In the genomic region with DNA sequence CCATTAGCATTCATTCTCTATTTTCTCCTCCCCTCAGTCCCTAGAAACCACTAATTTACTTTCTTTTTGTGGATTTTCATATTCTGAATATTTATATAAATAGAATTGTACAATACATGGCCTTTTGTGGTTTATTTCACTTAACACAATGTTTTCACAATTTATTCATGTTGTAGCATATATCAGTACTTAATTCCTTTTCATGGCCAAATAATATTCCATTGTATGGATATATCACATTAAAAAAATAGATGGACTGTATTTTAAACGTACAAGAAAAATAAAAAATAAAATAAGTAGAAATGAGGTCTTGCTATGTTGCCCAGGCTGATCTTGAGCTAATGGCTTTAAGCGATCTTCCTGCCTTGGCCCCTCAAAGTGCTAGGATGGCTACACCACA, we compare ENCODE assay signal across 26 cellular contexts.
"Had no signal": no experiment of that assay in that cellular context is flagged by ENCODE, and none has a peak within 500 bp of the region (broad histone marks: within the 10 kb centered on the region; RNA-seq: fewer than 3 reads in every experiment).

No MANE protein-coding gene starts in this region.

- H3K9me3 ChIP-seq: stomach, suprapubic skin, testis, thoracic aorta, thyroid gland, tibial artery, tibial nerve, transverse colon, upper lobe of left lung, upper lobe of right lung, uterus, vagina had no signal

- H3K36me3 ChIP-seq: thyroid gland, uterus had no signal

- H3K4me3 ChIP-seq: stomach, suprapubic skin, testis, thoracic aorta, thyroid gland, tibial artery, tibial nerve, transverse colon, upper lobe of left lung, upper lobe of right lung, uterus, vagina had no signal

- H3K27ac ChIP-seq: stomach, suprapubic skin, testis, thoracic aorta, thyroid gland, tibial artery, tibial nerve, transverse colon, upper lobe of left lung, upper lobe of right lung, uterus, vagina had no signal

- DNase-seq: stimulated activated CD4-positive, alpha-beta T cell treated with anti-CD3 and anti-CD28 coated beads, Interleukin-2, amount 100 ng/mL, for 48 hours; stimulated activated CD4-positive, alpha-beta T cell treated with anti-CD3 and anti-CD28 coated beads, Interleukin-4, amount 100 ng/mL, for 1 hour; stimulated activated CD4-positive, alpha-beta T cell treated with anti-CD3 and anti-CD28 coated beads, Interleukin-4, amount 100 ng/mL, for 24 hours; stimulated activated CD4-positive, alpha-beta T cell treated with anti-CD3 and anti-CD28 coated beads, Interleukin-4, amount 100 ng/mL, for 4 hours; stimulated activated CD8-positive, alpha-beta memory T cell treated with anti-CD3 and anti-CD28 coated beads, Interleukin-4, amount 100 ng/mL, for 48 hours; stimulated activated naive B cell treated with anti-CD40 and anti-IgM and Interleukin-4, amounts not matched to agents 10 μg/mL and 1 μg/mL and 100 μg/mL, for 72 hours; stimulated activated naive CD4-positive, alpha-beta T cell; stimulated activated naive CD4-positive, alpha-beta T cell treated with Interleukin-2 at 50 U/mL for 16 hours; stimulated activated naive CD8-positive, alpha-beta T cell treated with anti-CD3 and anti-CD28 coated beads, Interleukin-15, amount 100 ng/mL, for 72 hours; stimulated activated naive CD8-positive, alpha-beta T cell treated with anti-CD3 and anti-CD28 coated beads, Interleukin-15, Interleukin-2, amounts not matched to agents 100 U/mL and 50 U/mL, for 24 hours; stomach; substantia nigra; testis; thyroid gland; tibial artery; transverse colon; upper lobe of left lung; upper lobe of right lung; uterus had no signal

- FAIRE-seq: urothelium cell line had no signal

- H3K4me1 ChIP-seq: suprapubic skin, thyroid gland, tibial artery, upper lobe of left lung, upper lobe of right lung, uterus, vagina had no signal

- ATAC-seq: stimulated activated effector memory CD8-positive, alpha-beta T cell treated with anti-CD3 and anti-CD28 coated beads, Interleukin-12 subunit alpha, Interleukin-12 subunit beta, amount 100 ng/mL, for 72 hours; stimulated activated memory B cell treated with anti-CD40 and anti-IgM and Interleukin-4, amounts not matched to agents 10 μg/mL and 1 μg/mL and 100 μg/mL, for 72 hours; stimulated activated naive B cell treated with anti-CD40 and anti-IgM and Interleukin-4, amounts not matched to agents 10 μg/mL and 1 μg/mL and 100 μg/mL, for 72 hours; stimulated activated naive CD8-positive, alpha-beta T cell treated with anti-CD3 and anti-CD28 coated beads, Interleukin-15, amount 100 ng/mL, for 72 hours; stimulated activated naive CD8-positive, alpha-beta T cell treated with anti-CD3 and anti-CD28 coated beads, Interleukin-15, Interleukin-2, amounts not matched to agents 100 U/mL and 50 U/mL, for 24 hours; upper lobe of right lung had no signal

- H3K27me3 ChIP-seq: stomach, suprapubic skin, testis, thyroid gland, tibial artery, tibial nerve, transverse colon, upper lobe of left lung, upper lobe of right lung, uterus, vagina had no signal
